Comparison of ENCODE assay signal across 8 cellular contexts in genomic region chr5:123035320-123035949, GRCh38. TPM values are rescaled to one million over a fixed set of nuclear protein-coding genes. Genes with fewer than 3 reads are reported as not detected.
DNase-seq lines count a peak whose midpoint lies in the region; ATAC-seq and TF ChIP-seq lines count a peak whose summit lies in the region.

No MANE protein-coding gene starts in this region.

- H3K27me3 ChIP-seq in iPS-18a (ENCODE audit: control insufficient read depth, insufficient read depth, low read length) (peaks cover 46% of the 10 kb centered on the region), skeletal muscle satellite cell (ENCODE audit: control insufficient read depth, insufficient read depth, low read length) (no peaks in the 10 kb centered on the region)

- peak overlapping the region; percentile 86 for H3K4me2 ChIP-seq in skeletal muscle satellite cell (ENCODE audit: low read length)

- TF ChIP-seq CTCF in astrocyte of the spinal cord (IDR thresholded peaks at IDR 0.05; ENCODE audit: low read depth, low read length): no peak

- DNase-seq in AG20443 (ENCODE audit: low spot score) (peak; percentile 61), NCI-H2196 treated with DMSO at 0.1 percent for 48 hours (lab: John Stamatoyannopoulos, UW; ENCODE audit: unreplicated experiment) (peak; percentile 45), astrocyte of the spinal cord (ENCODE audit: low read depth, low spot score) (peak; percentile 25), NCI-H128 (lab: John Stamatoyannopoulos, UW; ENCODE audit: unreplicated experiment) (no peak), NCI-H226 (no peak)

- H3K27ac ChIP-seq in iPS-18a (ENCODE audit: low read length): no peak overlapping the region

- in situ Hi-C loops in astrocyte of the spinal cord (cut with HindIII; ENCODE audit: low sequenced_read_pairs): no loop called here

- H3K36me3 ChIP-seq in iPS-18a (ENCODE audit: control insufficient read depth, low read depth, low read length): no peaks in the 10 kb centered on the region
- no peaks in the 10 kb centered on the region for H3K36me3 ChIP-seq in skeletal muscle satellite cell (ENCODE audit: insufficient read depth, low read length)

- H3K9me3 ChIP-seq in iPS-18a (ENCODE audit: control insufficient read depth, low read depth, low read length): no peaks in the 10 kb centered on the region
- H3K9me3 ChIP-seq in skeletal muscle satellite cell (replicated peaks; ENCODE audit: low read length): no peaks in the 10 kb centered on the region

- peak; percentile 47 for ATAC-seq in GM18907 (IDR thresholded peaks at IDR 0.05; ENCODE audit: unreplicated experiment)

- H3K4me1 ChIP-seq in iPS-18a (ENCODE audit: control insufficient read depth, low read depth, low read length): peaks cover 13% of the 10 kb centered on the region
- no peaks in the 10 kb centered on the region for H3K4me1 ChIP-seq in skeletal muscle satellite cell (ENCODE audit: control insufficient read depth, insufficient read depth, low read length)

- H3K9ac ChIP-seq in iPS-18a (ENCODE audit: low read length) (no peak overlapping the region), skeletal muscle satellite cell (ENCODE audit: low read depth, low read length) (peak overlapping the region; percentile 82)

- H3K4me3 ChIP-seq in astrocyte of the spinal cord (ENCODE audit: low read depth, low read length): peak overlapping the region; percentile 59
- H3K4me3 ChIP-seq in iPS-18a (ENCODE audit: low read length): peak overlapping the region; percentile 54
- H3K4me3 ChIP-seq in skeletal muscle satellite cell (ENCODE audit: low read length): peak overlapping the region; percentile 96

RNA-seq across cellular contexts. Expression of gene PPIC, which starts 1.1 kb away (rescaled TPM):
- total RNA-seq in skeletal muscle satellite cell (2012; rRNA removed): 19.4 and 20.8 TPM in 2 replicates

RNA-seq across cellular contexts. Expression of gene PRDM6, which starts 53.6 kb away (rescaled TPM):
- total RNA-seq in skeletal muscle satellite cell (2012; rRNA removed): under 0.01 TPM in 2 replicates

Comparison
In these comparisons a context has a peak if more than half of its experiments do, and no peak if none do; other contexts are left out.
1. DNase-seq: peak in AG20443 (single experiment), NCI-H2196 treated with DMSO at 0.1 percent for 48 hours (single experiment) and astrocyte of the spinal cord (single experiment); none in NCI-H128 (single experiment) and NCI-H226 (single experiment).
2. Peak in every context shown above with its lines, with median percentiles within 50 percentile points of each other: H3K4me3 ChIP-seq.